8 cellular contexts compared by ENCODE assay signal in the genomic region with DNA sequence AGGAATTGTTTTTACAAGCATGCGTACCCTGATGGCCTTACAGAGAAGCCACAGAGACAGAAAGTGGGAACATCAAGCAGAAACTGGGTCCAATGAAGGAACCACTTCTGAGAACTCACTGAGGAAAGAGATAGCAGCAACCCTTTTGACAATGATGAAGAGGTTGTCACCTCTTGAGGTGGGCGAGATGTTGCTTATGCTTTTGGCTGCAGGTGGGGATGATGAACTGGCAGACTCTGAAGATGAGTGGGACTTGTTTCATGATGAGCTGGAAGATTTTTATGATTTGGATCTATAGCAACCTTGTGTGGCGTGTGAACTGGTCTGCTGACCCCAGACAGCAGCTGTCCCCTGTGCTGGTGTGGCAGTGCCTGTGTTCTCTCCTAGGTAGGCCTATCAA.
"Had no signal": no experiment of that assay in that cellular context is flagged by ENCODE, and none has a peak within 500 bp of the region (broad histone marks: within the 10 kb centered on the region; RNA-seq: fewer than 3 reads in every experiment).

No MANE protein-coding gene starts in this region.

- DNase-seq: GDM1, GF-D8 had no signal

- H3K4me3 ChIP-seq: GM12878 had no signal

- FAIRE-seq: G401.6, GM12878, GM12891, GM12892, GM18507, GM19239 had no signal
